ENCODE assay signal across 20 cellular contexts in the genomic region with DNA sequence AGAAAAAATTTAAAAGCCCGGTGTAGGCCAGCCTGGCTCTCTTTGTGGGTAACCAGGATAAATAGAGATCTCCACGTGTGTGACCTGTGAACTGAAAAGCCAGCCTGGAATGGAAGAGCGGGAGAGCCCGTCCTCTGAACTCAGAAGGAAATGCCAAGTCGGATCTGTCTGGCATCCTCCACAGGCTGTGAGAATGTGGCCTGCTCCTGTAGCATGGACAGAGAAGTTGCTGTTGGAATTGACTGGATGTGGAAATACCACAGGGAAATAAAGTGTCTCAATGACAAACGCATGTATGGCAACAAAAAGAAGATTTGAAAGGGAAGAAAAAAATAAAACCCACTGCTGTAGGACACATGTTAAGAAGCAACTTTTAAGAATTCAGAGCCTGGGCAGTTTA. TPM values are rescaled to one million over a fixed set of nuclear protein-coding genes. Genes with fewer than 3 reads are reported as not detected.
DNase-seq lines count a peak whose midpoint lies in the region; ATAC-seq and TF ChIP-seq lines count a peak whose summit lies in the region.
"Had no signal": no experiment of that assay in that cellular context is flagged by ENCODE, and none has a peak within 500 bp of the region (broad histone marks: within the 10 kb centered on the region; RNA-seq: fewer than 3 reads in every experiment).

No MANE protein-coding gene starts in this region.

- no peak overlapping the region for H3K9ac ChIP-seq in subcutaneous abdominal adipose tissue (ENCODE audit: low read length in 5 of 5)

- H3K9me3 ChIP-seq in subcutaneous abdominal adipose tissue (ENCODE audit: control insufficient read depth in 5 of 5, low read length in 5 of 5) = no peaks in the 10 kb centered on the region
- H3K9me3 ChIP-seq: A549, HAP-1 had no signal

- no peak for TF ChIP-seq CTCF in RWPE1 (conservative IDR thresholded peaks at IDR 0.05; ENCODE audit: low read depth)

- H3K4me3 Mint-ChIP-seq in activated naive CD4-positive, alpha-beta T cell treated with anti-CD3 and anti-CD28 coated beads, Interleukin-2, amount 10 ng/mL, durations not matched to agents 7 days and 5 days = no peak overlapping the region
- H3K4me3 Mint-ChIP-seq in memory B cell = peak overlapping the region; percentile 24
- H3K4me3 Mint-ChIP-seq in activated T-helper 1 cell treated with anti-CD3 and anti-CD28 coated beads, Interleukin-12 subunit alpha, Interleukin-12 subunit beta, Interleukin-2, Interleukin-4 antibody, amounts not matched to agents 30 ng/mL and 10 ng/mL and 1 ng/mL, durations not matched to agents 14 hours and 24 hours and 36 hours = no peak overlapping the region

- no peak for ATAC-seq in memory B cell (ENCODE audit: low read depth)
- ATAC-seq: A549, PC-3 had no signal

- POLR2A ChIA-PET in RWPE1 (lab: Yijun Ruan, JAX; ENCODE audit: low non-redundant PET) = no interaction called here

- H3K36me3 ChIP-seq in subcutaneous abdominal adipose tissue (ENCODE audit: control insufficient read depth in 5 of 5, insufficient read depth in 5 of 5, low read length in 5 of 5) = peaks cover 0 to 69% (median 51%) of the 10 kb centered on the region in 5 donors

- H3K4me1 ChIP-seq in subcutaneous abdominal adipose tissue (ENCODE audit: control insufficient read depth in 5 of 5, insufficient read depth in 5 of 5, low read length in 5 of 5) = peaks cover 0 to 20% (median 3%) of the 10 kb centered on the region in 5 donors
- H3K4me1 ChIP-seq: HAP-1 had no signal

- CTCF ChIA-PET in activated naive CD4-positive, alpha-beta T cell treated with anti-CD3 and anti-CD28 coated beads, Interleukin-2, amount 10 ng/mL, durations not matched to agents 7 days and 5 days (lab: Charles Lee) = interaction anchor here (1.4 to 1.7 kb wide), 2 partner anchors 70 to 71 kb away, joined by 5 to 6 read pairs; no protein-coding TSS in a partner anchor
- CTCF ChIA-PET in RWPE1 (lab: Yijun Ruan, JAX) = interaction anchor here (1.0 kb wide), 1 partner anchor 71 kb away, joined by 5 read pairs; no protein-coding TSS in a partner anchor

- no peak overlapping the region for H3K4me3 ChIP-seq in subcutaneous abdominal adipose tissue (ENCODE audit: low read depth in 1 of 5, low read length in 5 of 5)
- H3K4me3 ChIP-seq: A549, HAP-1 had no signal

- H3K27ac ChIP-seq in RWPE1 (peak overlapping the region; percentile 10; the same call in 1 of the 2 replicates), subcutaneous abdominal adipose tissue (ENCODE audit: low read depth, low read length) (peak overlapping the region; percentile 42)
- H3K27ac ChIP-seq: A549, C4-2B had no signal

- H3K36me3 Mint-ChIP-seq in activated naive CD4-positive, alpha-beta T cell treated with anti-CD3 and anti-CD28 coated beads, Interleukin-2, amount 10 ng/mL, durations not matched to agents 7 days and 5 days = peaks cover 85% of the 10 kb centered on the region
- peaks cover 21% of the 10 kb centered on the region for H3K36me3 Mint-ChIP-seq in memory B cell
- H3K36me3 Mint-ChIP-seq in activated T-helper 1 cell treated with anti-CD3 and anti-CD28 coated beads, Interleukin-12 subunit alpha, Interleukin-12 subunit beta, Interleukin-2, Interleukin-4 antibody, amounts not matched to agents 30 ng/mL and 10 ng/mL and 1 ng/mL, durations not matched to agents 14 hours and 24 hours and 36 hours (ENCODE audit: low read depth) = peaks cover 52% of the 10 kb centered on the region

- DNase-seq in activated naive CD4-positive, alpha-beta T cell treated with anti-CD3 and anti-CD28 coated beads, Interleukin-2, amount 10 ng/mL, durations not matched to agents 7 days and 5 days = no peak
- DNase-seq in activated naive CD4-positive, alpha-beta T cell treated with anti-CD3 and anti-CD28 coated beads, Interleukin-2, amount 50 U/mL, for 16 hours = no peak
- DNase-seq in RWPE1 (ENCODE audit: low spot score) (no peak), memory B cell (ENCODE audit: low spot score in 2 of 2) (no peak), Ammon's horn (ENCODE audit: low spot score) (no peak)
- no peak for DNase-seq in activated T-helper 1 cell treated with anti-CD3 and anti-CD28 coated beads, Interleukin-12 subunit alpha, Interleukin-12 subunit beta, Interleukin-2, Interleukin-4 antibody, amounts not matched to agents 30 ng/mL and 10 ng/mL and 1 ng/mL, durations not matched to agents 14 hours and 24 hours and 36 hours (ENCODE audit: low spot score)
- DNase-seq: COR-L47, DMS 273 treated with DMSO at 0.1 percent for 48 hours, GDM1, IMR-90, NCI-H1417, NCI-H187, NCI-H226, NCI-H524, PC-3, RPMI8226 had no signal

- intact Hi-C loops in activated T-helper 1 cell treated with anti-CD3 and anti-CD28 coated beads, Interleukin-12 subunit alpha, Interleukin-12 subunit beta, Interleukin-2, Interleukin-4 antibody, amounts not matched to agents 30 ng/mL and 10 ng/mL and 1 ng/mL, durations not matched to agents 14 hours and 24 hours and 36 hours (cut with micrococcal nuclease) = no loop called here

- H3K27me3 Mint-ChIP-seq in activated naive CD4-positive, alpha-beta T cell treated with anti-CD3 and anti-CD28 coated beads, Interleukin-2, amount 10 ng/mL, durations not matched to agents 7 days and 5 days = peaks cover 1% of the 10 kb centered on the region
- H3K27me3 Mint-ChIP-seq in memory B cell = no peaks in the 10 kb centered on the region
- H3K27me3 Mint-ChIP-seq in activated T-helper 1 cell treated with anti-CD3 and anti-CD28 coated beads, Interleukin-12 subunit alpha, Interleukin-12 subunit beta, Interleukin-2, Interleukin-4 antibody, amounts not matched to agents 30 ng/mL and 10 ng/mL and 1 ng/mL, durations not matched to agents 14 hours and 24 hours and 36 hours (ENCODE audit: insufficient read depth) = no peaks in the 10 kb centered on the region

- peak overlapping the region; percentile 53 for H3K27ac Mint-ChIP-seq in activated naive CD4-positive, alpha-beta T cell treated with anti-CD3 and anti-CD28 coated beads, Interleukin-2, amount 10 ng/mL, durations not matched to agents 7 days and 5 days
- H3K27ac Mint-ChIP-seq in memory B cell = peak overlapping the region; percentile 55
- no peak overlapping the region for H3K27ac Mint-ChIP-seq in activated T-helper 1 cell treated with anti-CD3 and anti-CD28 coated beads, Interleukin-12 subunit alpha, Interleukin-12 subunit beta, Interleukin-2, Interleukin-4 antibody, amounts not matched to agents 30 ng/mL and 10 ng/mL and 1 ng/mL, durations not matched to agents 14 hours and 24 hours and 36 hours

- no peaks in the 10 kb centered on the region for H3K27me3 ChIP-seq in subcutaneous abdominal adipose tissue (ENCODE audit: control insufficient read depth in 5 of 5, insufficient read depth in 4 of 5, low read length in 5 of 5)

- H3K4me1 Mint-ChIP-seq in activated naive CD4-positive, alpha-beta T cell treated with anti-CD3 and anti-CD28 coated beads, Interleukin-2, amount 10 ng/mL, durations not matched to agents 7 days and 5 days = peaks cover 86% of the 10 kb centered on the region
- peaks cover 37% of the 10 kb centered on the region for H3K4me1 Mint-ChIP-seq in memory B cell
- H3K4me1 Mint-ChIP-seq in activated T-helper 1 cell treated with anti-CD3 and anti-CD28 coated beads, Interleukin-12 subunit alpha, Interleukin-12 subunit beta, Interleukin-2, Interleukin-4 antibody, amounts not matched to agents 30 ng/mL and 10 ng/mL and 1 ng/mL, durations not matched to agents 14 hours and 24 hours and 36 hours (ENCODE audit: low read depth) = peaks cover 56% of the 10 kb centered on the region

- H3K9me3 Mint-ChIP-seq in activated naive CD4-positive, alpha-beta T cell treated with anti-CD3 and anti-CD28 coated beads, Interleukin-2, amount 10 ng/mL, durations not matched to agents 7 days and 5 days = no peaks in the 10 kb centered on the region
- no peaks in the 10 kb centered on the region for H3K9me3 Mint-ChIP-seq in memory B cell
- peaks cover 4% of the 10 kb centered on the region for H3K9me3 Mint-ChIP-seq in activated T-helper 1 cell treated with anti-CD3 and anti-CD28 coated beads, Interleukin-12 subunit alpha, Interleukin-12 subunit beta, Interleukin-2, Interleukin-4 antibody, amounts not matched to agents 30 ng/mL and 10 ng/mL and 1 ng/mL, durations not matched to agents 14 hours and 24 hours and 36 hours

RNA-seq across cellular contexts. Expression of gene KLHL36, which starts 6.7 kb away (rescaled TPM):
- total RNA-seq in activated T-helper 1 cell treated with anti-CD3 and anti-CD28 coated beads, Interleukin-12 subunit alpha, Interleukin-12 subunit beta, Interleukin-2, Interleukin-4 antibody, amounts not matched to agents 30 ng/mL and 10 ng/mL and 1 ng/mL, durations not matched to agents 14 hours and 24 hours and 36 hours = 39.3 and 42.6 TPM in 2 replicates

RNA-seq across cellular contexts. Expression of gene COTL1, which starts 37.1 kb away (rescaled TPM):
- total RNA-seq in activated T-helper 1 cell treated with anti-CD3 and anti-CD28 coated beads, Interleukin-12 subunit alpha, Interleukin-12 subunit beta, Interleukin-2, Interleukin-4 antibody, amounts not matched to agents 30 ng/mL and 10 ng/mL and 1 ng/mL, durations not matched to agents 14 hours and 24 hours and 36 hours = 531 and 535 TPM in 2 replicates

RNA-seq across cellular contexts. Expression of gene USP10, which starts 44.8 kb away (rescaled TPM):
- 153 and 159 TPM in 2 replicates for total RNA-seq in activated T-helper 1 cell treated with anti-CD3 and anti-CD28 coated beads, Interleukin-12 subunit alpha, Interleukin-12 subunit beta, Interleukin-2, Interleukin-4 antibody, amounts not matched to agents 30 ng/mL and 10 ng/mL and 1 ng/mL, durations not matched to agents 14 hours and 24 hours and 36 hours
